Comparison of ENCODE assay signal across 10 cellular contexts in genomic region chr2:159402790-159403189, GRCh38.
"Had no signal": no experiment of that assay in that cellular context is flagged by ENCODE, and none has a peak within 500 bp of the region (broad histone marks: within the 10 kb centered on the region; RNA-seq: fewer than 3 reads in every experiment).

No MANE protein-coding gene starts in this region.

- H3K9me3 ChIP-seq: HAP-1 had no signal

- H3K36me3 ChIP-seq: HAP-1 had no signal

- H3K4me2 ChIP-seq: GM23338 had no signal

- H3K4me3 Mint-ChIP-seq: GM23338, HFFc6 had no signal

- ATAC-seq: GM23338, HCT116, K562 had no signal

- H3K27ac Mint-ChIP-seq: GM23338, HFFc6 had no signal

- H3K27ac ChIP-seq: HL-60 had no signal

- FAIRE-seq: H1 had no signal

- H2AFZ ChIP-seq: GM23338 had no signal

- H3K9me3 Mint-ChIP-seq: GM23338, HFFc6 had no signal

- DNase-seq: H7, HFFc6, IMR-90, KG1 had no signal

- H3K4me3 ChIP-seq: GM23338, HAP-1, K562 had no signal
